1 cellular context compared by ENCODE assay signal in genomic region chr3:69893274-69893673, GRCh38.
TF ChIP-seq lines count a peak whose summit lies in the region.

No MANE protein-coding gene starts in this region.

TF ChIP-seq in WTC11, 78 proteins besides CTCF, POLR2A, EP300 and RAD21 (continued from another document):
- no peak for TF ChIP-seq HMGXB4 (CRISPR knock-in tag; IDR thresholded peaks at IDR 0.05)
- no peak for TF ChIP-seq ATF1 (CRISPR knock-in tag; IDR thresholded peaks at IDR 0.05)
- no peak for TF ChIP-seq NR3C1 (CRISPR knock-in tag; conservative IDR thresholded peaks at IDR 0.05; ENCODE audit: low read depth)
- no peak for TF ChIP-seq MYBL2 (CRISPR knock-in tag; IDR thresholded peaks at IDR 0.05)
- no peak for TF ChIP-seq CREM (CRISPR knock-in tag; IDR thresholded peaks at IDR 0.05)
TF ChIP-seq in WTC11: peak in this region for 0.
